ENCODE assay signal across 19 cellular contexts in the genomic region with DNA sequence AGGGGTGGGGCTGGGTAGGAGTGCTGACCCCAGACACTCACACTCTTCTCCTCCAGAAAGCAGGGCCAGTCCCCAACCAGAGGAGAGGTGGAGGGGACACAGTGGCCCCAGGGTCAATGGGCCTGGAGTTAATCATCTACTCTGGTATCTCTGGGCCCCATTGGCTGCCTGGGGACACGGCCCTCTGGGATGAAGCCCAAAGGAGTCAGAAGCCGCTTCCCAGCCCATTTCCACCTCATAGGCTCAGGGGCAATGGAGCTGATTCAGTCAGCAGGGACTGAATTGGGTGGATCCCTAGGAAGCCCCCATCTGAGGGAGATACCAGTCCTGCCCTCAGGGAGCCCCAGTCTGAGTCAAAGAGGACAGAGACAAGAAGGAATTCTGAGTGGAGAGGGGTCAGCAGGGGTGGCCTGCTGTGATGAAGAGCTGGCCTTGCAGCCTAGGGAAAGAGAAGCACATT. TPM values are rescaled to one million over a fixed set of nuclear protein-coding genes. Genes with fewer than 3 reads are reported as not detected.
DNase-seq lines count a peak whose midpoint lies in the region; ATAC-seq, FAIRE-seq and TF ChIP-seq lines count a peak whose summit lies in the region.
"Had no signal": no experiment of that assay in that cellular context is flagged by ENCODE, and none has a peak within 500 bp of the region (broad histone marks: within the 10 kb centered on the region; RNA-seq: fewer than 3 reads in every experiment).

No MANE protein-coding gene starts in this region.

- TF ChIP-seq CTCF in MCF 10A (IDR thresholded peaks at IDR 0.05; ENCODE audit: unreplicated experiment) (no peak), breast epithelium (IDR thresholded peaks at IDR 0.05) (no peak), right lobe of liver (IDR thresholded peaks at IDR 0.05) (no peak), gastrocnemius medialis (IDR thresholded peaks at IDR 0.05 in 4 of 5, conservative IDR thresholded peaks at IDR 0.05 in 1 of 5) (no peak)

- H3K9me3 ChIP-seq in breast epithelium: no peaks in the 10 kb centered on the region
- H3K9me3 ChIP-seq in T-helper 17 cell (ENCODE audit: control insufficient read depth, low read length, poor library complexity, severe bottlenecking): no peaks in the 10 kb centered on the region
- no peaks in the 10 kb centered on the region for H3K9me3 ChIP-seq in right lobe of liver
- H3K9me3 ChIP-seq in gastrocnemius medialis: no peaks in the 10 kb centered on the region

- WGBS in right lobe of liver (ENCODE audit: insufficient coverage, low coverage, low lambda C conversion rate, missing lambda C conversion rate): 60% methylated on average over 1 of the region's 2 CpGs

- intact Hi-C loops in MCF 10A (cut with micrococcal nuclease) (no loop called here), breast epithelium (cut with DNase I; ENCODE audit: low total_unique reads) (no loop called here), right lobe of liver (cut with DNase I) (no loop called here), gastrocnemius medialis (cut with DNase I; ENCODE audit: low total_unique reads) (no loop called here)

- TF ChIP-seq POLR2A in breast epithelium (IDR thresholded peaks at IDR 0.05) (no peak), right lobe of liver (IDR thresholded peaks at IDR 0.05) (peak; percentile 85), H54 (IDR thresholded peaks at IDR 0.05; ENCODE audit: low read depth, low read length) (no peak), gastrocnemius medialis (IDR thresholded peaks at IDR 0.05) (no peak)

- no TSS peak for BruUV-seq in MCF 10A (replicated peaks; lab: Mats Ljungman, UMichigan)

- POLR2A ChIA-PET in MCF 10A (lab: Yijun Ruan, JAX): interaction anchor here (0.7 kb wide), 1 partner anchor 38 kb away, joined by 3 read pairs; no protein-coding TSS in a partner anchor

- H3K4me3 ChIP-seq in breast epithelium: no peak overlapping the region
- peak overlapping the region in 2 of 3 donors; percentile 23 to 51 for H3K4me3 ChIP-seq in right lobe of liver
- no peak overlapping the region for H3K4me3 ChIP-seq in gastrocnemius medialis

- in situ Hi-C loops in gastrocnemius medialis (cut with MboI; ENCODE audit: low sequenced_read_pairs in 4 of 4): no loop called here

- H3K27ac ChIP-seq in breast epithelium (no peak overlapping the region), right lobe of liver (peak overlapping the region; percentile 14 to 95 (median 95)), gastrocnemius medialis (no peak overlapping the region)

- H3K9me3 Mint-ChIP-seq in MCF 10A (ENCODE audit: unreplicated experiment): no peaks in the 10 kb centered on the region

- no peaks in the 10 kb centered on the region for H3K27me3 Mint-ChIP-seq in MCF 10A (ENCODE audit: insufficient read depth, unreplicated experiment)
- peaks cover 9% of the 10 kb centered on the region for H3K27me3 Mint-ChIP-seq in T-helper 17 cell

- DNase-seq in MCF 10A (ENCODE audit: unreplicated experiment) (no peak), breast epithelium (ENCODE audit: low spot score in 2 of 2) (no peak), T-helper 17 cell (no peak), right lobe of liver (peak; percentile 73 to 93 (median 89)), H54 (ENCODE audit: insufficient read length, low spot score) (no peak), gastrocnemius medialis (no peak)
- DNase-seq: AML-193, DMS79, Kasumi-1, NCI-H1417, NCI-H2029, NCI-H510A, NCI-H82, SIG-M5 had no signal

- FAIRE-seq in H54 (lab: Jason Lieb, UNC): no peak
- FAIRE-seq: A204.1, RCC 7860 had no signal

- ATAC-seq in T-helper 17 cell (no peak), right lobe of liver (peak; percentile 62 to 81 (median 70)), HG02981 (IDR thresholded peaks at IDR 0.05; ENCODE audit: unreplicated experiment) (no peak), gastrocnemius medialis (no peak), HG03280 (IDR thresholded peaks at IDR 0.05; ENCODE audit: unreplicated experiment) (no peak)

- peak overlapping the region; percentile 41 for H3K27ac Mint-ChIP-seq in MCF 10A (ENCODE audit: low read depth, unreplicated experiment)
- peak overlapping the region; percentile 45 for H3K27ac Mint-ChIP-seq in T-helper 17 cell

- CTCF ChIA-PET in MCF 10A (lab: Yijun Ruan, JAX): interaction anchor here (0.7 to 1.8 kb wide), 4 partner anchors 75 to 123 kb away, joined by 3 to 5 read pairs (median 4); no protein-coding TSS in a partner anchor

- H3K4me1 ChIP-seq in breast epithelium (no peaks in the 10 kb centered on the region), right lobe of liver (peaks cover 2 to 41% (median 17%) of the 10 kb centered on the region in 4 donors), gastrocnemius medialis (peaks cover 6 to 14% of the 10 kb centered on the region in 2 donors)

- H3K27me3 ChIP-seq in breast epithelium (peaks cover 0 to 17% of the 10 kb centered on the region in 2 donors), right lobe of liver (no peaks in the 10 kb centered on the region), gastrocnemius medialis (peaks cover 29 to 35% (median 31%) of the 10 kb centered on the region in 3 donors)

- H3K36me3 Mint-ChIP-seq in MCF 10A (ENCODE audit: insufficient read depth, unreplicated experiment) (peaks cover 5% of the 10 kb centered on the region), T-helper 17 cell (ENCODE audit: low read depth) (no peaks in the 10 kb centered on the region)

- peaks cover 14% of the 10 kb centered on the region for H3K4me1 Mint-ChIP-seq in MCF 10A (ENCODE audit: insufficient read depth, unreplicated experiment)
- peaks cover 9% of the 10 kb centered on the region for H3K4me1 Mint-ChIP-seq in T-helper 17 cell

- no peak overlapping the region for H3K4me3 Mint-ChIP-seq in MCF 10A (ENCODE audit: unreplicated experiment)
- no peak overlapping the region for H3K4me3 Mint-ChIP-seq in T-helper 17 cell

- H3K36me3 ChIP-seq in breast epithelium (no peaks in the 10 kb centered on the region), right lobe of liver (peaks cover 0 to 9% (median 0%) of the 10 kb centered on the region in 4 donors), gastrocnemius medialis (no peaks in the 10 kb centered on the region)

RNA-seq across cellular contexts. Expression of a gene that starts 2.9 kb away (rescaled TPM):
- total RNA-seq in MCF 10A (2022) (0.88 and 1.6 TPM in 2 replicates), breast epithelium (1 to 10 TPM in 2 of 3 donors, under 1 TPM in 1; 0.16 to 5.2 (median 4.7) TPM), T-helper 17 cell (under 1 TPM; 0.21 to 0.42 TPM), right lobe of liver (10 to 100 TPM; 12.1 to 56.2 (median 45.6) TPM), gastrocnemius medialis (1 to 10 TPM in 1 of 4 donors, under 1 TPM in 3; 0.13 to 1.2 (median 0.34) TPM)

RNA-seq across cellular contexts. Expression of a gene that starts 13.3 kb away (rescaled TPM):
- total RNA-seq in MCF 10A (2022): 25.6 and 26.1 TPM in 2 replicates
- 10 to 100 TPM; 28.6 to 80.8 (median 41.0) TPM for total RNA-seq in breast epithelium
- total RNA-seq in T-helper 17 cell: 10 to 100 TPM; 10.5 to 11.8 TPM
- total RNA-seq in right lobe of liver: 10 to 100 TPM in 4 of 6 experiments, 1 to 10 TPM in 2; 6.7 to 23.6 (median 10.9) TPM
- 10 to 100 TPM; 28.8 to 38.3 (median 36.4) TPM for total RNA-seq in gastrocnemius medialis

RNA-seq across cellular contexts. Expression of a gene that starts 47.8 kb away (rescaled TPM):
- total RNA-seq in MCF 10A (2022): not detected in 2 replicates
- total RNA-seq in breast epithelium: under 1 TPM in 2 of 3 donors, not detected in 1; 0.88 to 0.98 TPM
- total RNA-seq in T-helper 17 cell: not detected
- total RNA-seq in right lobe of liver: not detected
- not detected for total RNA-seq in gastrocnemius medialis

RNA-seq across cellular contexts. Expression of a gene that starts 59.2 kb away (rescaled TPM):
- not detected in 2 replicates for total RNA-seq in MCF 10A (2022)
- not detected for total RNA-seq in breast epithelium
- total RNA-seq in T-helper 17 cell: not detected
- not detected for total RNA-seq in right lobe of liver
- not detected for total RNA-seq in gastrocnemius medialis
- total RNA-seq: H4 had no signal

Comparison
In these comparisons a context has a peak if more than half of its experiments do, and no peak if none do; other contexts are left out.
1. DNase-seq: peak in right lobe of liver (3 of 3); none in MCF 10A (single experiment), breast epithelium (0 of 2), T-helper 17 cell (0 of 3), H54 (single experiment) and gastrocnemius medialis (0 of 2).
2. H3K27ac ChIP-seq: peak in right lobe of liver (3 of 3); none in breast epithelium (0 of 2) and gastrocnemius medialis (0 of 4).
3. H3K4me3 ChIP-seq: peak in right lobe of liver (2 of 3); none in breast epithelium (0 of 3) and gastrocnemius medialis (0 of 4).
4. ATAC-seq: peak in right lobe of liver (4 of 4); none in T-helper 17 cell (single experiment), HG02981 (single experiment), gastrocnemius medialis (0 of 2) and HG03280 (single experiment).